ENCODE assay signal across 23 cellular contexts in the genomic region with DNA sequence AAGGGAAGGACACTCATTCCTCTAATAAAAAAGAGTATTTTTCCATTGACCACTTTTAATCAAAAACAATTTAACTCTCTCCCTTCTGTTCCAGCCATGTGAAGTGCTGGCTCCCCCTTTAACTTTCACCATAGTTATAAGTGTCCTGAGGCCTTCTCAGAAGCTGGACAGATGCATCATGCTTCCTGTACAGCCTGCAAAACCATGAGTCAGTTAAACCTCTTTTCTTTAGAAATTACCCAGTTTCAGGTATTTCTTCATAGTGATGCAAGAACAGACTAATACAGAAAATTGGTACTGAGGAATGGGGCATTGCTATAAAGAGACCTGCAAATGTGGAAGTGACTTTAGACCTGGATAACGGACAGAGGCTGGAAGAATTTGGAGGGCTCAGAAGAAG.
"Had no signal": no experiment of that assay in that cellular context is flagged by ENCODE, and none has a peak within 500 bp of the region (broad histone marks: within the 10 kb centered on the region; RNA-seq: fewer than 3 reads in every experiment).

No MANE protein-coding gene starts in this region.

- H3K27ac ChIP-seq: brain microvascular endothelial cell, neutrophil, right lobe of liver, skin epidermis, thoracic aorta, uterus, WERI-Rb-1 had no signal

- H3K4me1 ChIP-seq: right lobe of liver, uterus had no signal

- H3K9me3 ChIP-seq: neutrophil, right lobe of liver, thoracic aorta, uterus had no signal

- DNase-seq: activated CD4-positive, alpha-beta memory T cell treated with anti-CD3 and anti-CD28 coated beads for 36 hours; activated CD4-positive, alpha-beta T cell treated with anti-CD3 and anti-CD28 coated beads, Interleukin-2, amount 10 ng/mL, durations not matched to agents 24 days and 14 days; activated CD8-positive, alpha-beta memory T cell treated with anti-CD3 and anti-CD28 coated beads, Interleukin-2, amount 50 U/mL, for 4 hours; activated effector memory CD4-positive, alpha-beta T cell treated with anti-CD3 and anti-CD28 coated beads, Interleukin-2, amount 50 U/mL, for 16 hours; activated naive CD4-positive, alpha-beta T cell treated with anti-CD3 and anti-CD28 coated beads for 36 hours; activated naive CD8-positive, alpha-beta T cell treated with anti-CD3 and anti-CD28 coated beads, Interleukin-2, amount 10 ng/mL, durations not matched to agents 7 days and 5 days; activated T-cell treated with anti-CD3 and anti-CD28 coated beads, Interleukin-2, amount 50 U/mL, for 1 hour; brain microvascular endothelial cell; central memory CD4-positive, alpha-beta T cell; head of caudate nucleus; hippocampal formation; left cardiac atrium; left ventricle myocardium superior; nephron progenitor cell; right lobe of liver; stimulated activated CD4-positive, alpha-beta T cell treated with anti-CD3 and anti-CD28 coated beads, Interleukin-12 subunit alpha, Interleukin-12 subunit beta, amount 100 ng/mL, for 4 hours; stimulated activated CD4-positive, alpha-beta T cell treated with anti-CD3 and anti-CD28 coated beads, Interleukin-4, amount 100 ng/mL, for 1 hour; T-helper 9 cell; uterus; WERI-Rb-1 had no signal

- H3K36me3 ChIP-seq: brain microvascular endothelial cell, neutrophil, right lobe of liver, thoracic aorta, uterus, WERI-Rb-1 had no signal

- H3K4me3 ChIP-seq: right lobe of liver, skin epidermis, thoracic aorta, uterus had no signal

- H3K27me3 ChIP-seq: brain microvascular endothelial cell, neutrophil, right lobe of liver, uterus had no signal
